Comparison of ENCODE assay signal across 8 cellular contexts in the genomic region with DNA sequence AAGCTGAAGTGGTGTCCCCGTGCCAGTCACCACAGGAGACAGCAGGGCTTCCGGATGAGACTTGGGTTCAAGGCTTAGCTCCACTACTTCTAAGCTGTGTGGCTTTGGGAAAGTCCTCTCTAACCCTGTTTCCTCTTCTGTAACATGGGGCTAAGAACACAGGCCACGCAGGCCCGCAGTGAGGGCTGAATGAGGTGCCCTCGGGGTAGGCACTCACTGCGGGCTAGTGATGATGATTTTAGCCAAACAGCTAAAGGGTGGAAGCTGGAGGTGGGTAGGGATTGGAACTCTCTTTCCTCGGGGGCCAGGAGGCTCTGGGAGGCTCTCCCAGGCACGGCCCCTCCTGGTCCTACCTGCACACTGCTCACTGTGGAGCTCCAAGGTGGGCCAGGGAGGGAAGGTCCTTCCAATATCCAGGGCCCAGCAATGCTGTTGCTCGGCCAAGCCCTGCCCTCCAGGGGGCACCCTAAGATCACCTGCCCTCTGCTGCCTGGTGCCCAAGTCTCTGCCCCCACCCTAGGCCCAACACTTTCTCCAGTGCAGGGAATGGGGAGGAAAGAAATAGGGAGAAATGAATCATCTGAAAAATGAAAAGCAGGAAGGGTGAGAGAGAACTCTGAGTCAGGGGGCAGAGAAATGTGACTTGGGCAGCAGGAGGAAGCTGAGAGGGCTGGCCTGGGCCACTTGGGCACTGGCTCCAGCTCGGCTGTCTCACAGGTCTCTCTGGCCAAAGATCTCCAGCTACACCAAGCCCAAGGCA. TPM values are rescaled to one million over a fixed set of nuclear protein-coding genes. Genes with fewer than 3 reads are reported as not detected.
DNase-seq lines count a peak whose midpoint lies in the region; ATAC-seq and TF ChIP-seq lines count a peak whose summit lies in the region.

No MANE protein-coding gene starts in this region.

- peaks cover 68% of the 10 kb centered on the region for H3K36me3 ChIP-seq in DOHH2 (ENCODE audit: control insufficient read depth, low read length)
- peaks cover 24% of the 10 kb centered on the region for H3K36me3 ChIP-seq in endodermal cell (ENCODE audit: control insufficient read depth, insufficient read depth, low read length)
- peaks cover 59% of the 10 kb centered on the region for H3K36me3 ChIP-seq in upper lobe of right lung

- H3K27me3 Mint-ChIP-seq in activated CD4-positive, alpha-beta T cell treated with anti-CD3 and anti-CD28 coated beads, Interleukin-2, amount 10 ng/mL, durations not matched to agents 24 days and 14 days, result no peaks in the 10 kb centered on the region
- H3K27me3 Mint-ChIP-seq in endodermal cell (ENCODE audit: insufficient read depth), result no peaks in the 10 kb centered on the region
- no peaks in the 10 kb centered on the region for H3K27me3 Mint-ChIP-seq in naive thymus-derived CD8-positive, alpha-beta T cell

- DNase-seq in LHCN-M2 (ENCODE audit: low read depth) (peak; percentile 91), endodermal cell (peak; percentile 86), upper lobe of right lung (peak; percentile 75), NCI-H2029 treated with DMSO at 0.1 percent for 48 hours (lab: John Stamatoyannopoulos, UW) (no peak)
- DNase-seq in activated CD4-positive, alpha-beta T cell treated with anti-CD3 and anti-CD28 coated beads, Interleukin-2, amount 10 ng/mL, durations not matched to agents 24 days and 14 days, result peak; percentile 88
- DNase-seq in naive thymus-derived CD8-positive, alpha-beta T cell, result peak; percentile 49 to 81 (median 62)

- peaks cover 32% of the 10 kb centered on the region for H3K36me3 Mint-ChIP-seq in activated CD4-positive, alpha-beta T cell treated with anti-CD3 and anti-CD28 coated beads, Interleukin-2, amount 10 ng/mL, durations not matched to agents 24 days and 14 days (ENCODE audit: low read depth)
- H3K36me3 Mint-ChIP-seq in endodermal cell (ENCODE audit: low read depth), result peaks cover 38% of the 10 kb centered on the region
- H3K36me3 Mint-ChIP-seq in naive thymus-derived CD8-positive, alpha-beta T cell, result peaks cover 0 to 46% (median 14%) of the 10 kb centered on the region in 3 donors

- H3K9me3 ChIP-seq in DOHH2 (ENCODE audit: control insufficient read depth, insufficient read depth, low read length) (no peaks in the 10 kb centered on the region), endodermal cell (ENCODE audit: control insufficient read depth, low read length) (no peaks in the 10 kb centered on the region), upper lobe of right lung (no peaks in the 10 kb centered on the region)

- POLR2A ChIA-PET in naive thymus-derived CD8-positive, alpha-beta T cell (lab: Charles Lee), result interaction anchor here (0.7 to 2.9 kb wide), 7 partner anchors 20 to 81 kb away, joined by 3 to 26 read pairs (median 5); partner anchors contain the start of gene SH3D21

- intact Hi-C loops in activated CD4-positive, alpha-beta T cell treated with anti-CD3 and anti-CD28 coated beads, Interleukin-2, amount 10 ng/mL, durations not matched to agents 24 days and 14 days (cut with micrococcal nuclease), result loop anchor here (1.0 to 2.0 kb wide), 2 partner anchors 26 to 79 kb away; no protein-coding TSS in a partner anchor
- intact Hi-C loops in upper lobe of right lung (cut with DNase I), result loop anchor here (10.0 kb wide), 1 partner anchor 82 kb away; no protein-coding TSS in a partner anchor

- H3F3A ChIP-seq in DOHH2 (ENCODE audit: control insufficient read depth, insufficient read depth), result no peaks in the 10 kb centered on the region; the same call in 1 of the 2 replicates

- H3K4me1 Mint-ChIP-seq in activated CD4-positive, alpha-beta T cell treated with anti-CD3 and anti-CD28 coated beads, Interleukin-2, amount 10 ng/mL, durations not matched to agents 24 days and 14 days, result peaks cover 12% of the 10 kb centered on the region
- no peaks in the 10 kb centered on the region for H3K4me1 Mint-ChIP-seq in endodermal cell
- H3K4me1 Mint-ChIP-seq in naive thymus-derived CD8-positive, alpha-beta T cell, result peaks cover 11 to 28% (median 16%) of the 10 kb centered on the region in 4 donors

- peak; percentile 84 to 96 for ATAC-seq in naive thymus-derived CD8-positive, alpha-beta T cell
- peak; percentile 78 for ATAC-seq in upper lobe of right lung
- no peak for ATAC-seq in HG03159 (IDR thresholded peaks at IDR 0.05; ENCODE audit: unreplicated experiment)

- no peak overlapping the region for H3K9ac ChIP-seq in endodermal cell (ENCODE audit: extremely low read depth, low read length, poor library complexity, severe bottlenecking)

- H3K27ac ChIP-seq in DOHH2 (ENCODE audit: low read depth, low read length), result no peak overlapping the region
- no peak overlapping the region for H3K27ac ChIP-seq in endodermal cell (ENCODE audit: low read depth, low read length)
- H3K27ac ChIP-seq in upper lobe of right lung, result peak overlapping the region; percentile 37

- no peaks in the 10 kb centered on the region for H3K79me2 ChIP-seq in DOHH2 (ENCODE audit: control insufficient read depth, low read length)

- no peaks in the 10 kb centered on the region; the same call in 1 of the 2 replicates for H4K20me1 ChIP-seq in DOHH2 (ENCODE audit: control insufficient read depth, insufficient read depth, low read depth, low read length)

- TF ChIP-seq CTCF in DOHH2 (IDR thresholded peaks at IDR 0.05; ENCODE audit: low read depth, low read length, poor library complexity, severe bottlenecking) (peak; percentile 81), endodermal cell (conservative IDR thresholded peaks at IDR 0.05) (peak; percentile 82), upper lobe of right lung (IDR thresholded peaks at IDR 0.05) (peak; percentile 72)

- no peak overlapping the region for H3K4me3 Mint-ChIP-seq in activated CD4-positive, alpha-beta T cell treated with anti-CD3 and anti-CD28 coated beads, Interleukin-2, amount 10 ng/mL, durations not matched to agents 24 days and 14 days
- H3K4me3 Mint-ChIP-seq in endodermal cell, result no peak overlapping the region
- peak overlapping the region in 1 of 10 donors; percentile 23 for H3K4me3 Mint-ChIP-seq in naive thymus-derived CD8-positive, alpha-beta T cell

- H3K4me2 ChIP-seq in DOHH2 (ENCODE audit: low read length), result no peak overlapping the region

- WGBS in endodermal cell (ENCODE audit: insufficient coverage in 1 of 2, insufficient read length in 1 of 2), 2 experiments, result 89 to 96% methylated on average over 3 to 10 of the region's 10 CpGs

- peaks cover 6% of the 10 kb centered on the region for H3K4me1 ChIP-seq in DOHH2 (ENCODE audit: control insufficient read depth, low read length)
- H3K4me1 ChIP-seq in endodermal cell (ENCODE audit: control insufficient read depth, insufficient read depth, low read length), result no peaks in the 10 kb centered on the region
- peaks cover 6% of the 10 kb centered on the region for H3K4me1 ChIP-seq in upper lobe of right lung

- no peak overlapping the region for H3K4me3 ChIP-seq in DOHH2 (ENCODE audit: low read length)
- no peak overlapping the region for H3K4me3 ChIP-seq in endodermal cell (ENCODE audit: low read length)
- no peak overlapping the region for H3K4me3 ChIP-seq in upper lobe of right lung

- H3K9me3 Mint-ChIP-seq in activated CD4-positive, alpha-beta T cell treated with anti-CD3 and anti-CD28 coated beads, Interleukin-2, amount 10 ng/mL, durations not matched to agents 24 days and 14 days, result no peaks in the 10 kb centered on the region
- no peaks in the 10 kb centered on the region for H3K9me3 Mint-ChIP-seq in endodermal cell
- H3K9me3 Mint-ChIP-seq in naive thymus-derived CD8-positive, alpha-beta T cell, result no peaks in the 10 kb centered on the region

- H3K27me3 ChIP-seq in DOHH2 (ENCODE audit: control insufficient read depth, low read length), result no peaks in the 10 kb centered on the region
- no peaks in the 10 kb centered on the region for H3K27me3 ChIP-seq in endodermal cell (ENCODE audit: control insufficient read depth, insufficient read depth, low read length, poor library complexity, severe bottlenecking)
- no peaks in the 10 kb centered on the region for H3K27me3 ChIP-seq in upper lobe of right lung

- no peaks in the 10 kb centered on the region for H3K9me2 ChIP-seq in DOHH2 (replicated peaks; ENCODE audit: control insufficient read depth, low read length)

- H3K27ac Mint-ChIP-seq in activated CD4-positive, alpha-beta T cell treated with anti-CD3 and anti-CD28 coated beads, Interleukin-2, amount 10 ng/mL, durations not matched to agents 24 days and 14 days, result peak overlapping the region; percentile 74
- no peak overlapping the region for H3K27ac Mint-ChIP-seq in endodermal cell
- peak overlapping the region in 5 of 10 donors; percentile 66 to 91 (median 85) for H3K27ac Mint-ChIP-seq in naive thymus-derived CD8-positive, alpha-beta T cell

RNA-seq across cellular contexts. Expression of gene EVA1B, which starts 19.2 kb away (rescaled TPM):
- total RNA-seq in LHCN-M2 (2014; rRNA removed) (72.8 and 88.1 TPM in 2 replicates), endodermal cell (10 to 100 TPM; 14.1 to 16.3 TPM), upper lobe of right lung (27.2 TPM)
- 63.7 TPM for polyA plus RNA-seq in LHCN-M2 (2012)
- total RNA-seq in activated CD4-positive, alpha-beta T cell treated with anti-CD3 and anti-CD28 coated beads, Interleukin-2, amount 10 ng/mL, durations not matched to agents 24 days and 14 days, result 7.5 and 9.0 TPM in 2 replicates
- polyA plus RNA-seq in endodermal cell (2013, experiment 1 of 2), result 26.5 TPM
- 28.6 TPM for polyA plus RNA-seq in endodermal cell (2013, experiment 2 of 2)
- 1 to 10 TPM; 1.2 to 1.6 TPM for total RNA-seq in naive thymus-derived CD8-positive, alpha-beta T cell
- 1 to 10 TPM in 1 of 3 donors, under 1 TPM in 2; 0.16 to 2.4 (median 0.43) TPM for polyA plus RNA-seq in naive thymus-derived CD8-positive, alpha-beta T cell

RNA-seq across cellular contexts. Expression of gene SH3D21, which starts 36.4 kb away (rescaled TPM):
- total RNA-seq in LHCN-M2 (2014; rRNA removed) (2.6 and 3.3 TPM in 2 replicates), endodermal cell (10 to 100 TPM; 14.7 to 15.5 TPM), upper lobe of right lung (10.2 TPM)
- polyA plus RNA-seq in LHCN-M2 (2012), result 2.7 TPM
- total RNA-seq in activated CD4-positive, alpha-beta T cell treated with anti-CD3 and anti-CD28 coated beads, Interleukin-2, amount 10 ng/mL, durations not matched to agents 24 days and 14 days, result 17.0 and 19.4 TPM in 2 replicates
- 11.3 TPM for polyA plus RNA-seq in endodermal cell (2013, experiment 1 of 2)
- 12.9 TPM for polyA plus RNA-seq in endodermal cell (2013, experiment 2 of 2)
- 1 to 10 TPM; 2.6 to 2.7 TPM for total RNA-seq in naive thymus-derived CD8-positive, alpha-beta T cell
- under 1 TPM in 2 of 3 donors, not detected in 1; 0.19 to 0.35 TPM for polyA plus RNA-seq in naive thymus-derived CD8-positive, alpha-beta T cell

RNA-seq across cellular contexts. Expression of gene STK40, which starts 43.1 kb away (rescaled TPM):
- total RNA-seq in LHCN-M2 (2014; rRNA removed) (13.7 and 16.2 TPM in 2 replicates), endodermal cell (10 to 100 TPM; 19.4 to 32.4 TPM), upper lobe of right lung (78.9 TPM)
- 20.3 TPM for polyA plus RNA-seq in LHCN-M2 (2012)
- 40.6 and 51.3 TPM in 2 replicates for total RNA-seq in activated CD4-positive, alpha-beta T cell treated with anti-CD3 and anti-CD28 coated beads, Interleukin-2, amount 10 ng/mL, durations not matched to agents 24 days and 14 days
- 39.4 TPM for polyA plus RNA-seq in endodermal cell (2013, experiment 1 of 2)
- 38.5 TPM for polyA plus RNA-seq in endodermal cell (2013, experiment 2 of 2)
- total RNA-seq in naive thymus-derived CD8-positive, alpha-beta T cell, result 10 to 100 TPM; 46.2 to 47.8 TPM
- polyA plus RNA-seq in naive thymus-derived CD8-positive, alpha-beta T cell, result 10 to 100 TPM; 21.6 to 31.7 (median 23.6) TPM

RNA-seq across cellular contexts. Expression of gene LSM10, which starts 55.1 kb away (rescaled TPM):
- total RNA-seq in LHCN-M2 (2014; rRNA removed), result 7.3 and 11.6 TPM in 2 replicates
- 65.6 TPM for polyA plus RNA-seq in LHCN-M2 (2012)
- total RNA-seq in activated CD4-positive, alpha-beta T cell treated with anti-CD3 and anti-CD28 coated beads, Interleukin-2, amount 10 ng/mL, durations not matched to agents 24 days and 14 days, result 58.6 and 61.6 TPM in 2 replicates
- 10 to 100 TPM; 37.5 to 45.6 TPM for total RNA-seq in endodermal cell
- 31.2 TPM for polyA plus RNA-seq in endodermal cell (2013, experiment 1 of 2)
- polyA plus RNA-seq in endodermal cell (2013, experiment 2 of 2), result 32.0 TPM
- total RNA-seq in naive thymus-derived CD8-positive, alpha-beta T cell, result 10 to 100 TPM; 40.8 to 47.1 TPM
- 100 to 1,000 TPM; 118 to 122 (median 121) TPM for polyA plus RNA-seq in naive thymus-derived CD8-positive, alpha-beta T cell
- total RNA-seq in upper lobe of right lung, result 39.4 TPM
